ENCODE assay signal across 8 cellular contexts in the genomic region with DNA sequence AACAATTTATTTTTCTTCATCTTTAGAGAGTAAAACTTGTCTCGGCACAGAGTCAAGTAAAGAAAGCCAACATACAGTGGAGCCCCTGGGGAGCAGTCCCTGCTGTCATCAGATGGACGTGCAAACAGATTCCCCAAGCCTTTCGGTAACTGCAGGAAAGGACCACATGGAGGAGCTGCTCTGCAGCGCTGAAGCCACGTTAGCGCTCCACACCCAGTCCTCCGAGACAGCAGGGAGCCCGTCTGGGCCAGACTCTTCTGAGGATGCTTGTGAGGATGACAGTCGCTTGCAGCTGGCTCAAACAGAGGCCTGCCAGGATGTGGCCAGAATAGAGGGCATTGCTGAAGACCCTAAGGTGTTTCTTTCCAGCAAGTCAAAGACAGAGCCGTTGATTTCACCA.
DNase-seq lines count a peak whose midpoint lies in the region; ATAC-seq and TF ChIP-seq lines count a peak whose summit lies in the region.

No MANE protein-coding gene starts in this region.

- no peak overlapping the region for H3K4me3 Mint-ChIP-seq in stimulated activated naive B cell treated with anti-CD40 and anti-IgM and Interleukin-4, amounts not matched to agents 10 μg/mL and 1 μg/mL and 100 μg/mL, for 72 hours

- H3K27me3 ChIP-seq in esophagus muscularis mucosa (no peaks in the 10 kb centered on the region), muscle layer of duodenum (ENCODE audit: low read depth, low read length) (no peaks in the 10 kb centered on the region), mammary epithelial cell (ENCODE audit: insufficient read depth, low read length) (no peaks in the 10 kb centered on the region)

- no peak for TF ChIP-seq POLR2A in esophagus muscularis mucosa (IDR thresholded peaks at IDR 0.05; ENCODE audit: low read depth)

- no peak overlapping the region for H3K4me2 ChIP-seq in mammary epithelial cell (ENCODE audit: insufficient read depth, low read depth, low read length)

- BruUV-seq in mammary epithelial cell (replicated peaks; lab: Mats Ljungman, UMichigan), result no TSS peak

- peak; percentile 20 for DNase-seq in AG09309 (ENCODE audit: low read depth)
- DNase-seq in NCI-H2171 treated with DMSO at 0.1 percent for 48 hours (lab: John Stamatoyannopoulos, UW), result peak; percentile 77
- DNase-seq in esophagus muscularis mucosa (ENCODE audit: extremely low spot score), result no peak
- no peak for DNase-seq in stimulated activated CD4-positive, alpha-beta T cell treated with anti-CD3 and anti-CD28 coated beads, Interleukin-2, amount 100 ng/mL, for 48 hours
- no peak for DNase-seq in mammary epithelial cell
- no peak for DNase-seq in NCI-H1105 (lab: John Stamatoyannopoulos, UW)
- no peak for DNase-seq in stimulated activated naive B cell treated with anti-CD40 and anti-IgM and Interleukin-4, amounts not matched to agents 10 μg/mL and 1 μg/mL and 100 μg/mL, for 72 hours

- intact Hi-C loops in esophagus muscularis mucosa (cut with DNase I) (loop anchor here (5.0 kb wide), 2 partner anchors 50 to 80 kb away; a partner anchor contains a TSS), mammary epithelial cell (cut with micrococcal nuclease) (no loop called here)

- TF ChIP-seq EP300 in esophagus muscularis mucosa (IDR thresholded peaks at IDR 0.05), result no peak

- no peak overlapping the region for H2AFZ ChIP-seq in mammary epithelial cell (ENCODE audit: low read depth, low read length)

- H3K27me3 Mint-ChIP-seq in stimulated activated naive B cell treated with anti-CD40 and anti-IgM and Interleukin-4, amounts not matched to agents 10 μg/mL and 1 μg/mL and 100 μg/mL, for 72 hours, result no peaks in the 10 kb centered on the region

- H3K27ac ChIP-seq in esophagus muscularis mucosa (replicated peaks in 1 of 4), result peak overlapping the region; percentile 62 to 76 (median 72)
- H3K27ac ChIP-seq in muscle layer of duodenum (ENCODE audit: low read length), result peak overlapping the region; percentile 12
- H3K27ac ChIP-seq in mammary epithelial cell (ENCODE audit: insufficient read depth, low read depth, low read length), result no peak overlapping the region

- no peaks in the 10 kb centered on the region for H4K20me1 ChIP-seq in mammary epithelial cell (ENCODE audit: insufficient read depth, low read length)

- peaks cover 4% of the 10 kb centered on the region in 2 donors for H3K9me3 Mint-ChIP-seq in stimulated activated naive B cell treated with anti-CD40 and anti-IgM and Interleukin-4, amounts not matched to agents 10 μg/mL and 1 μg/mL and 100 μg/mL, for 72 hours

- H3K9ac ChIP-seq in mammary epithelial cell (ENCODE audit: insufficient read depth, low read length), result no peak overlapping the region

- no peak for ATAC-seq in stimulated activated naive B cell treated with anti-CD40 and anti-IgM and Interleukin-4, amounts not matched to agents 10 μg/mL and 1 μg/mL and 100 μg/mL, for 72 hours (replicated peaks)

- in situ Hi-C loops in mammary epithelial cell (cut with MboI; ENCODE audit: low sequenced_read_pairs in 2 of 2), result no loop called here

- CTCF ChIA-PET in mammary epithelial cell (lab: Charles Lee; ENCODE audit: low non-redundant PET), result no interaction called here

- peaks cover 39 to 47% of the 10 kb centered on the region in 2 donors for H3K36me3 Mint-ChIP-seq in stimulated activated naive B cell treated with anti-CD40 and anti-IgM and Interleukin-4, amounts not matched to agents 10 μg/mL and 1 μg/mL and 100 μg/mL, for 72 hours

- H3K4me1 ChIP-seq in esophagus muscularis mucosa (peaks cover 18 to 50% (median 44%) of the 10 kb centered on the region in 4 donors), muscle layer of duodenum (ENCODE audit: control insufficient read depth in 1 of 2, insufficient read depth in 2 of 2, low read length in 2 of 2) (peaks cover 0 to 8% of the 10 kb centered on the region in 2 donors), mammary epithelial cell (ENCODE audit: insufficient read depth, low read length) (no peaks in the 10 kb centered on the region)

- H3K9me3 ChIP-seq in esophagus muscularis mucosa (no peaks in the 10 kb centered on the region), muscle layer of duodenum (ENCODE audit: control insufficient read depth in 1 of 2, low read length in 2 of 2) (no peaks in the 10 kb centered on the region), mammary epithelial cell (replicated peaks; ENCODE audit: insufficient read depth, low read length) (no peaks in the 10 kb centered on the region)

- H3K4me1 Mint-ChIP-seq in stimulated activated naive B cell treated with anti-CD40 and anti-IgM and Interleukin-4, amounts not matched to agents 10 μg/mL and 1 μg/mL and 100 μg/mL, for 72 hours, result peaks cover 20 to 29% of the 10 kb centered on the region in 2 donors

- H3K36me3 ChIP-seq in esophagus muscularis mucosa (peaks cover 8 to 48% (median 39%) of the 10 kb centered on the region in 4 donors), muscle layer of duodenum (ENCODE audit: control insufficient read depth in 1 of 2, insufficient read depth in 2 of 2, low read length in 2 of 2) (peaks cover 23 to 31% of the 10 kb centered on the region in 2 donors), mammary epithelial cell (ENCODE audit: insufficient read depth, low read length) (peaks cover 3% of the 10 kb centered on the region)

- H3K4me3 ChIP-seq in AG09309 (ENCODE audit: control insufficient read depth, low read depth, low read length) (no peak overlapping the region), esophagus muscularis mucosa (peak overlapping the region; percentile 19 to 38 (median 34)), muscle layer of duodenum (ENCODE audit: low read depth in 1 of 2, low read length in 2 of 2) (peak overlapping the region; percentile 8 to 38), mammary epithelial cell (replicated peaks in 1 of 3; ENCODE audit: insufficient read depth in 1 of 3, low read depth in 2 of 3, low read length in 3 of 3) (no peak overlapping the region)

- peak; percentile 78 for TF ChIP-seq CTCF in AG09309 (IDR thresholded peaks at IDR 0.05; ENCODE audit: control insufficient read depth, insufficient read depth, low read depth, low read length, missing control alignments)
- peak; percentile 52 to 77 (median 64) for TF ChIP-seq CTCF in esophagus muscularis mucosa (IDR thresholded peaks at IDR 0.05)
- no peak for TF ChIP-seq CTCF in mammary epithelial cell (conservative IDR thresholded peaks at IDR 0.05 in 1 of 2, IDR thresholded peaks at IDR 0.05 in 1 of 2; ENCODE audit: extremely low read depth in 1 of 2, insufficient read depth in 1 of 2, low read depth in 1 of 2, low read length in 2 of 2)

- no peaks in the 10 kb centered on the region for H3K79me2 ChIP-seq in mammary epithelial cell (ENCODE audit: insufficient read depth, low read length)

- no peak overlapping the region for H3K27ac Mint-ChIP-seq in stimulated activated naive B cell treated with anti-CD40 and anti-IgM and Interleukin-4, amounts not matched to agents 10 μg/mL and 1 μg/mL and 100 μg/mL, for 72 hours

- dilution Hi-C loops in mammary epithelial cell (cut with HindIII; ENCODE audit: low sequenced_read_pairs), result no loop called here

- 31% methylated on average over 4 of the region's 10 CpGs for WGBS in esophagus muscularis mucosa
- WGBS in mammary epithelial cell (ENCODE audit: low coverage, missing lambda C conversion rate), result 70% methylated on average over 10 of the region's 10 CpGs

Comparison
In these comparisons a context has a peak if more than half of its experiments do, and no peak if none do; other contexts are left out.
1. DNase-seq: peak in AG09309 (single experiment) and NCI-H2171 treated with DMSO at 0.1 percent for 48 hours (single experiment); none in esophagus muscularis mucosa (single experiment), stimulated activated CD4-positive, alpha-beta T cell treated with anti-CD3 and anti-CD28 coated beads, Interleukin-2, amount 100 ng/mL, for 48 hours (0 of 2), mammary epithelial cell (single experiment), NCI-H1105 (single experiment) and stimulated activated naive B cell treated with anti-CD40 and anti-IgM and Interleukin-4, amounts not matched to agents 10 μg/mL and 1 μg/mL and 100 μg/mL, for 72 hours (single experiment).
2. H3K4me3 ChIP-seq: peak in esophagus muscularis mucosa (4 of 4) and muscle layer of duodenum (2 of 2); none in AG09309 (single experiment) and mammary epithelial cell (0 of 3).
3. CTCF ChIP-seq: peak in AG09309 (single experiment) and esophagus muscularis mucosa (3 of 3); none in mammary epithelial cell (0 of 2).